ENCODE assay signal across 1 cellular context in the genomic region with DNA sequence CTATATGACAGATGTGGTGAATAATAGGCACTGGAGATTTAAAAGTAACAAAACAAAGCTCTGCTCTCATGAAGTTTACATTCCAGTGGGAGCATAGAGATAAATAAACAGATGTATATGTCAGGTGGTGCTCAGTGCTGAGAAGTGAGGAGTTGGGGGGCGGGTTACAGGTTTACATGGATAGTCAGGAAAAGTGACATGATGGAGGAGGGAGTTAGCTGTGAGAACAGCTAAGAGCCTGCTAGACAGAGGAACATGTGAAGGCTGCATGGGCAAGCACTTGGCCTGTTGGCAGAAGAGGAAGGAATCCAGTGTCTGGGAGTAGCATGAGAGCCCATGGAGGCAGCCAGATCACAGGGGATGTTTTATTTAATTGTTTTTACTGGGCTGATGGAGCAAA.
TF ChIP-seq lines count a peak whose summit lies in the region.

No MANE protein-coding gene starts in this region.

TF ChIP-seq in H1, 55 proteins besides CTCF, POLR2A, EP300 and RAD21:
- TF ChIP-seq NANOG (IDR thresholded peaks at IDR 0.05; ENCODE audit: insufficient read depth, low read depth, low read length, poor library complexity, severe bottlenecking), result no peak
- TF ChIP-seq, protein P1, sequence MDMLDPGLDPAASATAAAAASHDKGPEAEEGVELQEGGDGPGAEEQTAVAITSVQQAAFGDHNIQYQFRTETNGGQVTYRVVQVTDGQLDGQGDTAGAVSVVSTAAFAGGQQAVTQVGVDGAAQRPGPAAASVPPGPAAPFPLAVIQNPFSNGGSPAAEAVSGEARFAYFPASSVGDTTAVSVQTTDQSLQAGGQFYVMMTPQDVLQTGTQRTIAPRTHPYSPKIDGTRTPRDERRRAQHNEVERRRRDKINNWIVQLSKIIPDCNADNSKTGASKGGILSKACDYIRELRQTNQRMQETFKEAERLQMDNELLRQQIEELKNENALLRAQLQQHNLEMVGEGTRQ (IDR thresholded peaks at IDR 0.05; ENCODE audit: low read length), result no peak
- no peak for TF ChIP-seq POU5F1 (IDR thresholded peaks at IDR 0.05; ENCODE audit: low read depth, low read length)
- no peak for TF ChIP-seq RFX5 (IDR thresholded peaks at IDR 0.05; ENCODE audit: borderline replicate concordance, low read depth, low read length)
- TF ChIP-seq NRF1 (IDR thresholded peaks at IDR 0.05; ENCODE audit: low read depth, low read length), result no peak
- TF ChIP-seq HDAC6 (IDR thresholded peaks at IDR 0.05; ENCODE audit: low read depth, low read length), result no peak
- no peak for TF ChIP-seq E2F6 (IDR thresholded peaks at IDR 0.05)
- TF ChIP-seq POLR2AphosphoS5 (IDR thresholded peaks at IDR 0.05; ENCODE audit: low read depth, low read length), result no peak
- TF ChIP-seq SP2 (IDR thresholded peaks at IDR 0.05; ENCODE audit: low read length), result no peak
- TF ChIP-seq SIX5 (IDR thresholded peaks at IDR 0.05; ENCODE audit: low read depth, low read length), result no peak
- no peak for TF ChIP-seq EZH2 (IDR thresholded peaks at IDR 0.05; ENCODE audit: low read depth, low read length, severe bottlenecking)
- TF ChIP-seq CBX5 (IDR thresholded peaks at IDR 0.05; ENCODE audit: low read depth, low read length), result no peak
- TF ChIP-seq HDAC2 (IDR thresholded peaks at IDR 0.05; ENCODE audit: borderline replicate concordance in 1 of 2, low read depth in 2 of 2, low read length in 2 of 2), result no peak
- no peak for TF ChIP-seq SP4 (IDR thresholded peaks at IDR 0.05; ENCODE audit: low read length)
